In the genomic region with DNA sequence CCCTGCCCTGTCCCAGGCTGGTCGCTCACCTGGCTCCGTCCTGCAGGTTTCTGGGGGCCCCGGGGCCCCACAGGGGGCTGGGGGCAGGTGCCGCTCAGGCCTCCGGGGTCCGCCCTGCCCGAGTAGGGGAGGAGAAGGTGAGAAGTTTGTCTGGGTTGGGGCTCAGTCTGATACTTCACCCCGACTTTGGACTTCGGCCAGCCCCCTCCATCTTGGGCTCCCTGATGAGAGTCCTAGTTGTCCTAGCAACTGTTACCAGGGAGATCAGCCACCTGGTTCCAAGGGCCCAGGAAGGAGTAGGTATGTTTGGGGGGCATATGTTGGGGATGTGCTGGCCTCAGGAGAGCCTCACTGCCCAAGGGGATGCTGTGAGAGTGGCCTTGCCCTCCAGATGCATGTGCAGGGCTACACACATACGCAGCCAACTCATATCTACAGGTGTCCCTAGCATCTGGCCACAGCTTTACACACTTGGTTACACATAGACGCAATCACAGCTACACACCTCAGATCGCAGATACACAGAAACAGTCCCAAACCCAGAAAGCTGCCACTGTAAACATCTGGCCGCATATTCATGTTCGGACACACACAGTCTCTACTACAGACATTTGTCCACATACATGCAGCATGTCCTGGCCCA, we compare ENCODE assay signal across 20 cellular contexts. TPM values are rescaled to one million over a fixed set of nuclear protein-coding genes. Genes with fewer than 3 reads are reported as not detected.
DNase-seq lines count a peak whose midpoint lies in the region; ATAC-seq, FAIRE-seq and TF ChIP-seq lines count a peak whose summit lies in the region.
"Had no signal": no experiment of that assay in that cellular context is flagged by ENCODE, and none has a peak within 500 bp of the region (broad histone marks: within the 10 kb centered on the region; RNA-seq: fewer than 3 reads in every experiment).

No MANE protein-coding gene starts in this region.

- peaks cover 4% of the 10 kb centered on the region for H3K4me1 ChIP-seq in foreskin keratinocyte

- no peaks in the 10 kb centered on the region for H3K27me3 Mint-ChIP-seq in activated B cell treated with CpG ODN at 0.5 μM for 24 hours
- H3K27me3 Mint-ChIP-seq in stimulated activated naive B cell treated with anti-CD40 and anti-IgM and Interleukin-4, amounts not matched to agents 10 μg/mL and 1 μg/mL and 100 μg/mL, for 72 hours, result no peaks in the 10 kb centered on the region
- no peaks in the 10 kb centered on the region for H3K27me3 Mint-ChIP-seq in activated naive CD4-positive, alpha-beta T cell treated with anti-CD3 and anti-CD28 coated beads for 36 hours (ENCODE audit: low read depth)
- H3K27me3 Mint-ChIP-seq: activated CD8-positive, alpha-beta T cell treated with anti-CD3 and anti-CD28 coated beads for 36 hours had no signal

- intact Hi-C loops in activated B cell treated with CpG ODN at 0.5 μM for 24 hours (cut with micrococcal nuclease), result no loop called here
- intact Hi-C loops in activated naive CD4-positive, alpha-beta T cell treated with anti-CD3 and anti-CD28 coated beads for 36 hours (cut with micrococcal nuclease), result no loop called here

- H3K4me3 Mint-ChIP-seq in activated B cell treated with CpG ODN at 0.5 μM for 24 hours, result no peak overlapping the region
- no peak overlapping the region for H3K4me3 Mint-ChIP-seq in stimulated activated naive B cell treated with anti-CD40 and anti-IgM and Interleukin-4, amounts not matched to agents 10 μg/mL and 1 μg/mL and 100 μg/mL, for 72 hours
- no peak overlapping the region for H3K4me3 Mint-ChIP-seq in activated naive CD4-positive, alpha-beta T cell treated with anti-CD3 and anti-CD28 coated beads for 36 hours
- H3K4me3 Mint-ChIP-seq: activated CD8-positive, alpha-beta T cell treated with anti-CD3 and anti-CD28 coated beads for 36 hours had no signal

- peaks cover 16% of the 10 kb centered on the region for H3K4me1 Mint-ChIP-seq in activated B cell treated with CpG ODN at 0.5 μM for 24 hours
- peaks cover 10 to 11% of the 10 kb centered on the region in 2 donors for H3K4me1 Mint-ChIP-seq in stimulated activated naive B cell treated with anti-CD40 and anti-IgM and Interleukin-4, amounts not matched to agents 10 μg/mL and 1 μg/mL and 100 μg/mL, for 72 hours
- H3K4me1 Mint-ChIP-seq in activated naive CD4-positive, alpha-beta T cell treated with anti-CD3 and anti-CD28 coated beads for 36 hours (ENCODE audit: low read depth), result peaks cover 7% of the 10 kb centered on the region

- TF ChIP-seq POLR2A in GM12892 (IDR thresholded peaks at IDR 0.05; ENCODE audit: low read depth, low read length), result no peak

- H3K27ac Mint-ChIP-seq in activated B cell treated with CpG ODN at 0.5 μM for 24 hours, result no peak overlapping the region
- no peak overlapping the region for H3K27ac Mint-ChIP-seq in stimulated activated naive B cell treated with anti-CD40 and anti-IgM and Interleukin-4, amounts not matched to agents 10 μg/mL and 1 μg/mL and 100 μg/mL, for 72 hours
- H3K27ac Mint-ChIP-seq in activated naive CD4-positive, alpha-beta T cell treated with anti-CD3 and anti-CD28 coated beads for 36 hours, result no peak overlapping the region
- H3K27ac Mint-ChIP-seq: activated CD8-positive, alpha-beta T cell treated with anti-CD3 and anti-CD28 coated beads for 36 hours; activated T-helper 2 cell treated with anti-CD3 and anti-CD28 coated beads, Interferon-gamma antibody, Interleukin-2, Interleukin-4, amounts not matched to agents 10 μg/mL and 5 μg/mL and 100 μg/mL, durations not matched to agents 14 hours and 24 hours and 36 hours had no signal

- FAIRE-seq in GM12892 (lab: Jason Lieb, UNC), result peak; percentile 9
- FAIRE-seq: colon had no signal

- TF ChIP-seq CTCF in activated B cell treated with CpG ODN at 0.5 μM for 24 hours (IDR thresholded peaks at IDR 0.05) (no peak), foreskin keratinocyte (conservative IDR thresholded peaks at IDR 0.05) (no peak)

- peaks cover 8% of the 10 kb centered on the region for H3K36me3 Mint-ChIP-seq in activated B cell treated with CpG ODN at 0.5 μM for 24 hours (ENCODE audit: low read depth)
- H3K36me3 Mint-ChIP-seq in stimulated activated naive B cell treated with anti-CD40 and anti-IgM and Interleukin-4, amounts not matched to agents 10 μg/mL and 1 μg/mL and 100 μg/mL, for 72 hours, result peaks cover 21 to 30% of the 10 kb centered on the region in 2 donors
- peaks cover 8% of the 10 kb centered on the region for H3K36me3 Mint-ChIP-seq in activated naive CD4-positive, alpha-beta T cell treated with anti-CD3 and anti-CD28 coated beads for 36 hours (ENCODE audit: low read depth)

- ATAC-seq in activated B cell treated with CpG ODN at 0.5 μM for 24 hours (ENCODE audit: low read depth) (peak; percentile 8), foreskin keratinocyte (no peak), GM21825 (IDR thresholded peaks at IDR 0.05; ENCODE audit: unreplicated experiment) (no peak)
- peak; percentile 1 to 3 for ATAC-seq in stimulated activated naive B cell treated with anti-CD40 and anti-IgM and Interleukin-4, amounts not matched to agents 10 μg/mL and 1 μg/mL and 100 μg/mL, for 72 hours (replicated peaks)
- ATAC-seq: activated CD8-positive, alpha-beta T cell treated with anti-CD3 and anti-CD28 coated beads for 36 hours; PC-3; stimulated activated naive CD8-positive, alpha-beta T cell treated with anti-CD3 and anti-CD28 coated beads, Interleukin-15, Interleukin-2, amounts not matched to agents 100 U/mL and 50 U/mL, for 24 hours had no signal

- CTCF ChIA-PET in activated B cell treated with CpG ODN at 0.5 μM for 24 hours (lab: Charles Lee), result interaction anchor here (0.6 to 1.8 kb wide), 2 partner anchors 24 to 94 kb away, joined by 4 to 6 read pairs; no protein-coding TSS in a partner anchor
- CTCF ChIA-PET in activated naive CD4-positive, alpha-beta T cell treated with anti-CD3 and anti-CD28 coated beads for 36 hours (lab: Charles Lee), result no interaction called here

- H3K27ac ChIP-seq in foreskin keratinocyte, result peak overlapping the region; percentile 0
- H3K27ac ChIP-seq: BLaER1 treated with 17β-estradiol and CSF1 and Interleukin-3, amounts not matched to agents 10 nM and 100 nM; epithelial cell of prostate had no signal

- no peaks in the 10 kb centered on the region for H3K27me3 ChIP-seq in foreskin keratinocyte
- H3K27me3 ChIP-seq: BLaER1 treated with 17β-estradiol and CSF1 and Interleukin-3, amounts not matched to agents 10 nM and 100 nM had no signal

- DNase-seq in GM12892 (ENCODE audit: insufficient read length) (no peak), activated B cell treated with CpG ODN at 0.5 μM for 24 hours (no peak), foreskin keratinocyte (no peak), T1000 (lab: John Stamatoyannopoulos, UW) (no peak)
- DNase-seq in stimulated activated naive B cell treated with anti-CD40 and anti-IgM and Interleukin-4, amounts not matched to agents 10 μg/mL and 1 μg/mL and 100 μg/mL, for 72 hours, result no peak
- no peak for DNase-seq in activated naive CD4-positive, alpha-beta T cell treated with anti-CD3 and anti-CD28 coated beads for 36 hours
- DNase-seq: activated CD8-positive, alpha-beta T cell treated with anti-CD3 and anti-CD28 coated beads for 36 hours; amniotic stem cell; DMS53; Kasumi-1; kidney glomerular epithelial cell; NCI-H524 treated with DMSO at 0.1 percent for 48 hours; occipital lobe; PC-3; stimulated activated naive CD8-positive, alpha-beta T cell treated with anti-CD3 and anti-CD28 coated beads, Interleukin-15, Interleukin-2, amounts not matched to agents 100 U/mL and 50 U/mL, for 24 hours had no signal

- H3K9me3 Mint-ChIP-seq in activated B cell treated with CpG ODN at 0.5 μM for 24 hours, result no peaks in the 10 kb centered on the region
- H3K9me3 Mint-ChIP-seq in stimulated activated naive B cell treated with anti-CD40 and anti-IgM and Interleukin-4, amounts not matched to agents 10 μg/mL and 1 μg/mL and 100 μg/mL, for 72 hours, result no peaks in the 10 kb centered on the region
- H3K9me3 Mint-ChIP-seq in activated naive CD4-positive, alpha-beta T cell treated with anti-CD3 and anti-CD28 coated beads for 36 hours, result no peaks in the 10 kb centered on the region
- H3K9me3 Mint-ChIP-seq: activated CD8-positive, alpha-beta T cell treated with anti-CD3 and anti-CD28 coated beads for 36 hours; activated T-helper 2 cell treated with anti-CD3 and anti-CD28 coated beads, Interferon-gamma antibody, Interleukin-2, Interleukin-4, amounts not matched to agents 10 μg/mL and 5 μg/mL and 100 μg/mL, durations not matched to agents 14 hours and 24 hours and 36 hours had no signal

- POLR2A ChIA-PET in activated B cell treated with CpG ODN at 0.5 μM for 24 hours (lab: Charles Lee), result interaction anchor here (0.6 to 1.2 kb wide), 5 partner anchors 24 to 498 kb away, joined by 3 to 6 read pairs (median 3); partner anchors contain the start of genes COQ8B, ITPKC and RAB4B

RNA-seq across cellular contexts. Expression of gene NUMBL, which starts 3.4 kb away (rescaled TPM):
- 1.7 TPM for polyA plus RNA-seq in GM12892 (2012; ENCODE audit: missing spikeins)
- total RNA-seq in activated B cell treated with CpG ODN at 0.5 μM for 24 hours, result 4.4 and 11.8 TPM in 2 replicates
- total RNA-seq in foreskin keratinocyte, result 10.5 and 12.9 TPM in 2 replicates
- polyA plus RNA-seq in foreskin keratinocyte, result 8.5 and 10.2 TPM in 2 replicates
- 1 to 10 TPM; 6.2 to 9.2 TPM for total RNA-seq in activated naive CD4-positive, alpha-beta T cell treated with anti-CD3 and anti-CD28 coated beads for 36 hours

RNA-seq across cellular contexts. Expression of gene COQ8B, which starts 29.7 kb away (rescaled TPM):
- 11.3 TPM for polyA plus RNA-seq in GM12892 (2012; ENCODE audit: missing spikeins)
- total RNA-seq in activated B cell treated with CpG ODN at 0.5 μM for 24 hours (34.4 and 38.5 TPM in 2 replicates), foreskin keratinocyte (20.6 and 24.9 TPM in 2 replicates)
- polyA plus RNA-seq in foreskin keratinocyte, result 22.9 and 25.9 TPM in 2 replicates
- 10 to 100 TPM; 19.8 to 21.3 TPM for total RNA-seq in activated naive CD4-positive, alpha-beta T cell treated with anti-CD3 and anti-CD28 coated beads for 36 hours

RNA-seq across cellular contexts. Expression of gene ITPKC, which starts 29.9 kb away (rescaled TPM):
- 3.3 TPM for polyA plus RNA-seq in GM12892 (2012; ENCODE audit: missing spikeins)
- total RNA-seq in activated B cell treated with CpG ODN at 0.5 μM for 24 hours (13.0 and 13.3 TPM in 2 replicates), foreskin keratinocyte (24.1 and 35.7 TPM in 2 replicates)
- 20.7 and 30.5 TPM in 2 replicates for polyA plus RNA-seq in foreskin keratinocyte
- 1 to 10 TPM; 4.4 to 4.7 TPM for total RNA-seq in activated naive CD4-positive, alpha-beta T cell treated with anti-CD3 and anti-CD28 coated beads for 36 hours

Comparison
In these comparisons a context has a peak if more than half of its experiments do, and no peak if none do; other contexts are left out.
1. ATAC-seq: peak in activated B cell treated with CpG ODN at 0.5 μM for 24 hours (single experiment) and stimulated activated naive B cell treated with anti-CD40 and anti-IgM and Interleukin-4, amounts not matched to agents 10 μg/mL and 1 μg/mL and 100 μg/mL, for 72 hours (2 of 2); none in foreskin keratinocyte (single experiment) and GM21825 (single experiment).